8 cellular contexts compared by ENCODE assay signal in genomic region chr5:42756630-42757601, GRCh38. TPM values are rescaled to one million over a fixed set of nuclear protein-coding genes. Genes with fewer than 3 reads are reported as not detected.
DNase-seq lines count a peak whose midpoint lies in the region; ATAC-seq and TF ChIP-seq lines count a peak whose summit lies in the region.

Gene CCDC152, plus strand, starts transcription at chr5:42756818. Its CDS starts 2,304 bp downstream, at chr5:42759122.

- no peak for TF ChIP-seq POLR2A in gastrocnemius medialis (IDR thresholded peaks at IDR 0.05)

- no peak for TF ChIP-seq CTCF in glutamatergic neuron (IDR thresholded peaks at IDR 0.05; ENCODE audit: partially characterized antibody, unreplicated experiment)
- no peak for TF ChIP-seq CTCF in gastrocnemius medialis (IDR thresholded peaks at IDR 0.05 in 4 of 5, conservative IDR thresholded peaks at IDR 0.05 in 1 of 5)

- H3K9ac ChIP-seq in BLaER1: peak within 1 kb of the TSS; percentile 4; the same call in 1 of the 2 replicates

- H3K9me3 ChIP-seq in BLaER1 (no peaks in the 10 kb centered on the region), gastrocnemius medialis (no peaks in the 10 kb centered on the region)

- peak within 1 kb of the TSS; percentile 95 for H3K4me3 Mint-ChIP-seq in glutamatergic neuron (ENCODE audit: unreplicated experiment)

- peak within 1 kb of the TSS; percentile 92 for H3K27ac Mint-ChIP-seq in glutamatergic neuron (ENCODE audit: unreplicated experiment)

- H3K4me3 ChIP-seq in BLaER1 (no peak within 1 kb of the TSS), gastrocnemius medialis (peak within 1 kb of the TSS; percentile 26 to 48 (median 34))

- in situ Hi-C loops in gastrocnemius medialis (cut with MboI; ENCODE audit: low sequenced_read_pairs in 4 of 4): loop anchor here in 2 of 4 donors (25.0 kb wide), 2 partner anchors 345 to 895 kb away; partner anchors contain the start of genes OXCT1 (in 2 of the 2) and GHR (in 1 of the 2)

- peaks cover 7% of the 10 kb centered on the region for H3K9me3 Mint-ChIP-seq in glutamatergic neuron (ENCODE audit: unreplicated experiment)

- no peaks in the 10 kb centered on the region for H3K36me3 Mint-ChIP-seq in glutamatergic neuron (ENCODE audit: unreplicated experiment)

- ATAC-seq in GM21528 (IDR thresholded peaks at IDR 0.05; ENCODE audit: low FRiP score, unreplicated experiment) (peak; percentile 78), gastrocnemius medialis (no peak)

- no peaks in the 10 kb centered on the region for H4K20me1 ChIP-seq in BLaER1

- H3K36me3 ChIP-seq in BLaER1 (no peaks in the 10 kb centered on the region), gastrocnemius medialis (no peaks in the 10 kb centered on the region)

- H3K4me1 ChIP-seq in BLaER1: peaks cover 10% of the 10 kb centered on the region
- peaks cover 0 to 8% of the 10 kb centered on the region in 2 donors for H3K4me1 ChIP-seq in gastrocnemius medialis

- H3K27me3 ChIP-seq in BLaER1 (no peaks in the 10 kb centered on the region), gastrocnemius medialis (no peaks in the 10 kb centered on the region)

- DNase-seq in NCI-H146 (lab: John Stamatoyannopoulos, UW): peak; percentile 81
- DNase-seq in activated T-helper 1 cell treated with Interleukin-2 at 50 U/mL for 16 hours (ENCODE audit: low read depth): peak; percentile 36
- peak; percentile 64 for DNase-seq in glutamatergic neuron
- peak in 1 of 2 donors; percentile 12 for DNase-seq in gastrocnemius medialis
- DNase-seq in SHP77 treated with DMSO at 0.1 percent for 48 hours (lab: John Stamatoyannopoulos, UW): no peak
- no peak for DNase-seq in NCI-H524 treated with DMSO at 0.1 percent for 48 hours (lab: John Stamatoyannopoulos, UW)

- H3K27ac ChIP-seq in BLaER1: peak within 1 kb of the TSS; percentile 21; the same call in 1 of the 2 replicates
- H3K27ac ChIP-seq in gastrocnemius medialis: no peak within 1 kb of the TSS

- intact Hi-C loops in gastrocnemius medialis (cut with DNase I; ENCODE audit: low total_unique reads): no loop called here

- peaks cover 2% of the 10 kb centered on the region for H3K4me1 Mint-ChIP-seq in glutamatergic neuron (ENCODE audit: low read depth, unreplicated experiment)

- no peaks in the 10 kb centered on the region for H3K27me3 Mint-ChIP-seq in glutamatergic neuron (ENCODE audit: unreplicated experiment)

- peak within 1 kb of the TSS; percentile 50 for H3K4me2 ChIP-seq in BLaER1

RNA-seq across cellular contexts. Expression of gene CCDC152, which starts in this region (rescaled TPM):
- 13.4 TPM for total RNA-seq in glutamatergic neuron (ENCODE audit: unreplicated experiment)
- total RNA-seq in gastrocnemius medialis: 1 to 10 TPM in 1 of 4 donors, under 1 TPM in 3; 0.13 to 1.1 (median 0.65) TPM

Comparison
In these comparisons a context has a peak if more than half of its experiments do, and no peak if none do; other contexts are left out.
1. DNase-seq: peak in NCI-H146 (single experiment), activated T-helper 1 cell treated with Interleukin-2 at 50 U/mL for 16 hours (single experiment) and glutamatergic neuron (single experiment); none in SHP77 treated with DMSO at 0.1 percent for 48 hours (single experiment) and NCI-H524 treated with DMSO at 0.1 percent for 48 hours (single experiment).